Comparison of ENCODE assay signal across 10 cellular contexts in genomic region chr20:49630396-49630951, GRCh38.
DNase-seq lines count a peak whose midpoint lies in the region; ATAC-seq and TF ChIP-seq lines count a peak whose summit lies in the region.
"Had no signal": no experiment of that assay in that cellular context is flagged by ENCODE, and none has a peak within 500 bp of the region (broad histone marks: within the 10 kb centered on the region; RNA-seq: fewer than 3 reads in every experiment).

No MANE protein-coding gene starts in this region.

- H3K27me3 Mint-ChIP-seq in activated naive CD8-positive, alpha-beta T cell treated with anti-CD3 and anti-CD28 coated beads, Interleukin-2, amount 50 U/mL, for 24 hours = no peaks in the 10 kb centered on the region

- H3K27ac Mint-ChIP-seq in activated naive CD8-positive, alpha-beta T cell treated with anti-CD3 and anti-CD28 coated beads, Interleukin-2, amount 50 U/mL, for 24 hours = no peak overlapping the region

- ATAC-seq in HG02938 (IDR thresholded peaks at IDR 0.05; ENCODE audit: unreplicated experiment) (peak; percentile 57), RWPE2 (ENCODE audit: low read depth) (peak; percentile 4; the same call in 2 of the 3 replicates), SK-N-SH treated with all-trans-retinoic acid at 6 μM for 48 hours (no peak)
- ATAC-seq in activated naive CD8-positive, alpha-beta T cell treated with anti-CD3 and anti-CD28 coated beads, Interleukin-2, amount 50 U/mL, for 24 hours = no peak

- H3K9me3 ChIP-seq in left ventricle myocardium inferior (replicated peaks) (peaks cover 10% of the 10 kb centered on the region), right atrium auricular region (peaks cover 0 to 9% of the 10 kb centered on the region in 2 donors), RWPE2 (ENCODE audit: severe bottlenecking) (no peaks in the 10 kb centered on the region)

- peaks cover 34% of the 10 kb centered on the region for H3K4me1 ChIP-seq in left ventricle myocardium inferior
- H3K4me1 ChIP-seq in right atrium auricular region = peaks cover 0 to 8% of the 10 kb centered on the region in 2 donors
- no peaks in the 10 kb centered on the region for H3K4me1 ChIP-seq in RWPE2 (ENCODE audit: insufficient read depth, poor library complexity, severe bottlenecking)

- H3K4me3 ChIP-seq in left ventricle myocardium inferior (no peak overlapping the region), right atrium auricular region (no peak overlapping the region), RWPE2 (ENCODE audit: severe bottlenecking) (no peak overlapping the region)

- H3K4me3 Mint-ChIP-seq in activated naive CD8-positive, alpha-beta T cell treated with anti-CD3 and anti-CD28 coated beads, Interleukin-2, amount 50 U/mL, for 24 hours = no peak overlapping the region

- intact Hi-C loops in left ventricle myocardium inferior (cut with micrococcal nuclease) = loop anchor here (10.0 kb wide), 1 partner anchor 64 kb away; no protein-coding TSS in a partner anchor

- H3K27me3 ChIP-seq in left ventricle myocardium inferior (ENCODE audit: low read depth) = no peaks in the 10 kb centered on the region
- H3K27me3 ChIP-seq in right atrium auricular region = no peaks in the 10 kb centered on the region
- H3K27me3 ChIP-seq in RWPE2 (ENCODE audit: insufficient read depth, poor library complexity, severe bottlenecking) = no peaks in the 10 kb centered on the region

- DNase-seq in left ventricle myocardium inferior (no peak), right atrium auricular region (ENCODE audit: low spot score) (no peak), RWPE2 (ENCODE audit: low spot score) (no peak), NCI-H2171 treated with DMSO at 0.1 percent for 48 hours (lab: John Stamatoyannopoulos, UW) (no peak), pons (ENCODE audit: low spot score) (no peak)
- no peak for DNase-seq in activated naive CD8-positive, alpha-beta T cell treated with anti-CD3 and anti-CD28 coated beads, Interleukin-2, amount 50 U/mL, for 24 hours
- DNase-seq: ACHN; NK-92 treated with Interleukin-12 subunit alpha and Interleukin-12 subunit beta, amount 100 ng/mL, for 24 hours had no signal

- peaks cover 11% of the 10 kb centered on the region for H3K4me1 Mint-ChIP-seq in activated naive CD8-positive, alpha-beta T cell treated with anti-CD3 and anti-CD28 coated beads, Interleukin-2, amount 50 U/mL, for 24 hours

- H3K36me3 ChIP-seq in left ventricle myocardium inferior (peaks cover 15% of the 10 kb centered on the region), right atrium auricular region (peaks cover 19% of the 10 kb centered on the region), RWPE2 (ENCODE audit: low read depth) (peaks cover 17% of the 10 kb centered on the region)

- TF ChIP-seq CTCF in left ventricle myocardium inferior (IDR thresholded peaks at IDR 0.05; ENCODE audit: borderline replicate concordance) (no peak), right atrium auricular region (IDR thresholded peaks at IDR 0.05) (no peak), RWPE2 (IDR thresholded peaks at IDR 0.05; ENCODE audit: poor library complexity, severe bottlenecking) (no peak)

- H3K27ac ChIP-seq in left ventricle myocardium inferior (replicated peaks) (peak overlapping the region; percentile 59), right atrium auricular region (peak overlapping the region in 1 of 2 donors; percentile 3), RWPE2 (ENCODE audit: poor library complexity, severe bottlenecking) (no peak overlapping the region)

- peaks cover 12% of the 10 kb centered on the region for H3K36me3 Mint-ChIP-seq in activated naive CD8-positive, alpha-beta T cell treated with anti-CD3 and anti-CD28 coated beads, Interleukin-2, amount 50 U/mL, for 24 hours (ENCODE audit: low read depth)

- no peaks in the 10 kb centered on the region for H3K9me3 Mint-ChIP-seq in activated naive CD8-positive, alpha-beta T cell treated with anti-CD3 and anti-CD28 coated beads, Interleukin-2, amount 50 U/mL, for 24 hours

TF ChIP-seq in SK-N-SH treated with all-trans-retinoic acid at 6 μM for 48 hours, 23 proteins besides CTCF, POLR2A, EP300 and RAD21:
- TF ChIP-seq CSDC2 (CRISPR knock-in tag; IDR thresholded peaks at IDR 0.05) = no peak
- no peak for TF ChIP-seq CSRNP3 (CRISPR knock-in tag; IDR thresholded peaks at IDR 0.05)
- TF ChIP-seq, protein P1, sequence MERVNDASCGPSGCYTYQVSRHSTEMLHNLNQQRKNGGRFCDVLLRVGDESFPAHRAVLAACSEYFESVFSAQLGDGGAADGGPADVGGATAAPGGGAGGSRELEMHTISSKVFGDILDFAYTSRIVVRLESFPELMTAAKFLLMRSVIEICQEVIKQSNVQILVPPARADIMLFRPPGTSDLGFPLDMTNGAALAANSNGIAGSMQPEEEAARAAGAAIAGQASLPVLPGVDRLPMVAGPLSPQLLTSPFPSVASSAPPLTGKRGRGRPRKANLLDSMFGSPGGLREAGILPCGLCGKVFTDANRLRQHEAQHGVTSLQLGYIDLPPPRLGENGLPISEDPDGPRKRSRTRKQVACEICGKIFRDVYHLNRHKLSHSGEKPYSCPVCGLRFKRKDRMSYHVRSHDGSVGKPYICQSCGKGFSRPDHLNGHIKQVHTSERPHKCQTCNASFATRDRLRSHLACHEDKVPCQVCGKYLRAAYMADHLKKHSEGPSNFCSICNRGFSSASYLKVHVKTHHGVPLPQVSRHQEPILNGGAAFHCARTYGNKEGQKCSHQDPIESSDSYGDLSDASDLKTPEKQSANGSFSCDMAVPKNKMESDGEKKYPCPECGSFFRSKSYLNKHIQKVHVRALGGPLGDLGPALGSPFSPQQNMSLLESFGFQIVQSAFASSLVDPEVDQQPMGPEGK (CRISPR knock-in tag; IDR thresholded peaks at IDR 0.05; ENCODE audit: borderline replicate concordance) = no peak
- TF ChIP-seq ZC3H10 (CRISPR knock-in tag; IDR thresholded peaks at IDR 0.05) = no peak
- no peak for TF ChIP-seq SNAI2 (CRISPR knock-in tag; IDR thresholded peaks at IDR 0.05)
- no peak for TF ChIP-seq PPARA (CRISPR knock-in tag; IDR thresholded peaks at IDR 0.05; ENCODE audit: borderline replicate concordance)
- no peak for TF ChIP-seq ZNF565 (CRISPR knock-in tag; conservative IDR thresholded peaks at IDR 0.05; ENCODE audit: low read depth)
- no peak for TF ChIP-seq ZNF70 (CRISPR knock-in tag; IDR thresholded peaks at IDR 0.05)
- no peak for TF ChIP-seq OSR1 (CRISPR knock-in tag; IDR thresholded peaks at IDR 0.05)
TF ChIP-seq in SK-N-SH treated with all-trans-retinoic acid at 6 μM for 48 hours: peak in this region for 0.

Comparison
In these comparisons a context has a peak if more than half of its experiments do, and no peak if none do; other contexts are left out.
1. ATAC-seq: peak in HG02938 (single experiment) and RWPE2 (single experiment); none in activated naive CD8-positive, alpha-beta T cell treated with anti-CD3 and anti-CD28 coated beads, Interleukin-2, amount 50 U/mL, for 24 hours (single experiment) and SK-N-SH treated with all-trans-retinoic acid at 6 μM for 48 hours (single experiment).